ENCODE assay signal across 15 cellular contexts in the genomic region with DNA sequence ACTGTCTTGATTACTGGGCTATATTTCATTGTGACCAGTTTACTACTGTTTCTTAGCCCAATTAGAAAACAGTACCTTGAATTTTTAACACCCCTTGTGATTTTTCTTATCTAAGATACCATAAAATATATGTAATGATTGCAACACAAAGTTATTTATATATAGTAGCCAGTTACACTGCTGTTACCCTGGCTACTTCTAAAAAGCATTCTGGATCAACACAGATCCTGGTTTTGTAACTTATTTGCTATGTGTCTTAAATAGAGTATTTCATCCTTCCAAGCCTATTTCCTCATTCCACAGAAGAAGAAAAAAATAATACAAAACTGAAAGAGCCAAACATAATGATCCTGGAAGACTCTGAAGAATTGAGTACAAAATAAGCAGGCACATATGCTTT. TPM values are rescaled to one million over a fixed set of nuclear protein-coding genes. Genes with fewer than 3 reads are reported as not detected.
DNase-seq lines count a peak whose midpoint lies in the region; ATAC-seq and TF ChIP-seq lines count a peak whose summit lies in the region.
"Had no signal": no experiment of that assay in that cellular context is flagged by ENCODE, and none has a peak within 500 bp of the region (broad histone marks: within the 10 kb centered on the region; RNA-seq: fewer than 3 reads in every experiment).

No MANE protein-coding gene starts in this region.

- TF ChIP-seq CTCF in cardiac fibroblast (IDR thresholded peaks at IDR 0.05; ENCODE audit: low read depth, low read length) (no peak), hepatocyte (IDR thresholded peaks at IDR 0.05; ENCODE audit: poor library complexity) (no peak), adrenal gland (IDR thresholded peaks at IDR 0.05) (no peak)

- H3K4me1 ChIP-seq in hepatocyte (ENCODE audit: insufficient read depth): peaks cover 43% of the 10 kb centered on the region
- H3K4me1 ChIP-seq in adrenal gland (replicated peaks in 1 of 2): no peaks in the 10 kb centered on the region
- H3K4me1 ChIP-seq: uterus had no signal

- H3K27ac ChIP-seq in hepatocyte (peak overlapping the region; percentile 82), adrenal gland (peak overlapping the region in 2 of 5 donors; percentile 19 to 38)

- no peak overlapping the region for H3K4me2 ChIP-seq in hepatocyte

- H3K27me3 ChIP-seq in hepatocyte (no peaks in the 10 kb centered on the region), adrenal gland (no peaks in the 10 kb centered on the region)
- H3K27me3 ChIP-seq: uterus had no signal

- H3K9me3 ChIP-seq in hepatocyte (ENCODE audit: low read depth) (no peaks in the 10 kb centered on the region), adrenal gland (replicated peaks in 1 of 3) (no peaks in the 10 kb centered on the region)
- H3K9me3 ChIP-seq: uterus had no signal

- intact Hi-C loops in adrenal gland (cut with DNase I): no loop called here

- no peak for TF ChIP-seq POLR2A in adrenal gland (IDR thresholded peaks at IDR 0.05)

- H3K36me3 ChIP-seq in hepatocyte (replicated peaks; ENCODE audit: insufficient read depth, low read depth) (peaks cover 6% of the 10 kb centered on the region), adrenal gland (replicated peaks in 1 of 2) (peaks cover 0 to 83% of the 10 kb centered on the region in 2 donors)
- H3K36me3 ChIP-seq: uterus had no signal

- H3K79me2 ChIP-seq in hepatocyte: no peaks in the 10 kb centered on the region

- no peaks in the 10 kb centered on the region for H3K9me2 ChIP-seq in hepatocyte (replicated peaks; ENCODE audit: insufficient read depth)

- H3K4me3 ChIP-seq in cardiac fibroblast (replicated peaks in 1 of 2; ENCODE audit: low read depth in 2 of 2, low read length in 2 of 2) (no peak overlapping the region), hepatocyte (no peak overlapping the region), adrenal gland (no peak overlapping the region)
- H3K4me3 ChIP-seq: K562, uterus had no signal

- DNase-seq in GM03348 (ENCODE audit: low spot score): peak; percentile 48
- DNase-seq in cardiac fibroblast (ENCODE audit: low read depth in 2 of 2): peak; percentile 27 to 70
- DNase-seq in hepatocyte (ENCODE audit: low spot score): peak; percentile 30
- DNase-seq in stromal cell of bone marrow (ENCODE audit: low read depth): peak; percentile 35
- no peak for DNase-seq in adrenal gland
- DNase-seq in 8988T: no peak
- DNase-seq: activated B cell treated with CpG ODN at 0.5 μM for 24 hours; activated effector memory CD4-positive, alpha-beta T cell treated with anti-CD3 and anti-CD28 coated beads, Interleukin-2, amount 50 U/mL, for 16 hours; effector CD8-positive, alpha-beta T cell; NK-92 treated with Interleukin-12 subunit alpha and Interleukin-12 subunit beta, amount 100 ng/mL, for 24 hours; stimulated activated CD4-positive, alpha-beta T cell treated with anti-CD3 and anti-CD28 coated beads, Interleukin-4, amount 100 ng/mL, for 4 hours; uterus had no signal

- no peaks in the 10 kb centered on the region for H4K20me1 ChIP-seq in hepatocyte (ENCODE audit: insufficient read depth, poor library complexity, severe bottlenecking)

- H2AFZ ChIP-seq in hepatocyte: no peak overlapping the region

- ATAC-seq in GM19397 (IDR thresholded peaks at IDR 0.05; ENCODE audit: unreplicated experiment) (no peak), HG03280 (IDR thresholded peaks at IDR 0.05; ENCODE audit: unreplicated experiment) (no peak)
- ATAC-seq: K562 had no signal

RNA-seq across cellular contexts. Expression of a gene that starts 18.9 kb away (rescaled TPM):
- total RNA-seq in hepatocyte (83.8 and 89.2 TPM in 2 replicates), adrenal gland (100 to 1,000 TPM; 165 to 656 (median 343) TPM)
- polyA plus RNA-seq in hepatocyte (79.6 and 88.4 TPM in 2 replicates), adrenal gland (1,000 to 10,000 TPM in 1 of 3 donors, 100 to 1,000 TPM in 2; 144 to 1,199 (median 302) TPM)

RNA-seq across cellular contexts. Expression of a gene that starts 47.6 kb away (rescaled TPM):
- total RNA-seq in hepatocyte: 30.0 and 30.5 TPM in 2 replicates
- polyA plus RNA-seq in hepatocyte: 6.3 and 7.5 TPM in 2 replicates
- 10 to 100 TPM; 28.2 to 71.1 (median 47.4) TPM for total RNA-seq in adrenal gland
- polyA plus RNA-seq in adrenal gland: 10 to 100 TPM; 11.7 to 52.7 (median 12.1) TPM

RNA-seq across cellular contexts. Expression of a gene that starts 51.2 kb away (rescaled TPM):
- 33.3 and 36.6 TPM in 2 replicates for total RNA-seq in hepatocyte
- 79.8 and 84.0 TPM in 2 replicates for polyA plus RNA-seq in hepatocyte
- 100 to 1,000 TPM in 7 of 8 donors, 10 to 100 TPM in 1; 42.7 to 396 (median 163) TPM for total RNA-seq in adrenal gland
- polyA plus RNA-seq in adrenal gland: 100 to 1,000 TPM in 1 of 3 donors, 10 to 100 TPM in 2; 60.1 to 176 (median 60.8) TPM

Comparison
In these comparisons a context has a peak if more than half of its experiments do, and no peak if none do; other contexts are left out.
1. DNase-seq: peak in GM03348 (single experiment), cardiac fibroblast (2 of 2), hepatocyte (single experiment) and stromal cell of bone marrow (single experiment); none in adrenal gland (0 of 7) and 8988T (single experiment).